In the genomic region with DNA sequence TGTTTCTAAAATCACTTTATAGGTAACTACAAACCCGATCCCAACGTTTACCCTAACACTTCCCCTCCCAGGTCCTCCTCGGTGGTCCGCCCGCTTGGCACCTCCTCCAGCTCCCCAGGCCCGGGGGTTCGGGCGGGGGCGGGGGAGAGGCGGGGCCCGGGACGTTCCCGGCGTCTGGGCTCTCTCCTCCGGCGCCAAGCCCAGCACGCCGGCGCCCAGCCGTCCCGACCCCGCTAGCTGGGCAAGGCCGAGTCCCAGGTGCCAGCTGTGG, we compare ENCODE assay signal across 1 cellular context.
TF ChIP-seq lines count a peak whose summit lies in the region.

No MANE protein-coding gene starts in this region.

TF ChIP-seq in WTC11, 78 proteins besides CTCF, POLR2A, EP300 and RAD21 (continued from another document):
- no peak for TF ChIP-seq ZNF512 (CRISPR knock-in tag; IDR thresholded peaks at IDR 0.05; ENCODE audit: borderline replicate concordance)
- TF ChIP-seq ETV6 (CRISPR knock-in tag; IDR thresholded peaks at IDR 0.05) = no peak
